Comparison of ENCODE assay signal across 8 cellular contexts in the genomic region with DNA sequence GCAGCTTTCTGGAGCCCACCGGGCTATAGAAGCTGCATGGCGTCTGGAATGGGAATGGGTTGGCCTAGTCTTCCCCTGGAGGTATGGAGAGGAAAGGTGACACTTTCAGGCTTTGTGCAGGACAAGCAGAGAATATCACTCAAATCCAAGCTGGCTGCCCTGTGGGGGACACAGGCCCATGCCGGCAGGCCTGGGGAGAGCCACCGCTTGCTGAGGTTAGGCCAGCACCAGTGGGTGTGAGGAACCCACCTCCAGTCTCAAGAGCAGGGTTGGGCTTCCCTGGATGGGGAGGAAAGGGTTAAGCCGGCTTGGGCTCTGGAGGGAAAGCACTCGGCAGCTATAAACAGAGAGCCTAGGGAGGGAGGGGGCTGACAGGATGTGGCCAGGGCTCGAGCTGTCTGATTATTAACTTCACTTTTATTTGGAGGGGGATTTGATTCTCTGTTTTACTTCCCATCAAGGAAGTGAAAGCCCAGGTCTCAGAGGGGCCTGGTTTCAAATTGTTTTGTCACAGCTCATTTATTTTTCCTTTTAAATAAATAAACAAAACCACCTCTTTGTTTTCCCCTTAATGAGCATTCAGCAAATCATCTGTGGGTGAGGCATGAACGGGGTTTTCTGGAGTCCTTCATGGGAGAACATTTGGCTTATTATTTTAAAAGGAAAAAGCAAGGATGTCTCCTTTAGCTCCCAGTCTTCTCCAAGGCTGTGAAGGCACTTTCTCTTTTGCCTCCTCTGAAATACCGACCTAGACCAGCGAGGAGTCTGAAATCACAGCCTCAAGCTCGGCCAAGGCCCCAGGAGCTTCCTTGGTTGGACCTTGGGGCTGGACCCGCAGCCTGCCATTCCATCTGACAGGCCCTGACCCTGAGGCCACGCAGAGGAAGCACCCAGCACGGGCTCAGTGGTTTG.
A peak's percentile ranks its signal among the peaks of the same experiment; 100 is the strongest.
DNase-seq lines count a peak whose midpoint lies in the region; ATAC-seq and TF ChIP-seq lines count a peak whose summit lies in the region.

No MANE protein-coding gene starts in this region.

- no peak for TF ChIP-seq CTCF in cardiac fibroblast (IDR thresholded peaks at IDR 0.05; ENCODE audit: low read depth, low read length)

- DNase-seq in activated T-cell treated with anti-CD3 and anti-CD28 coated beads for 1 hour (ENCODE audit: low read depth) (peak; percentile 33), activated T-cell treated with anti-CD3 and anti-CD28 coated beads for 4 hours (no peak), SW480 (ENCODE audit: low spot score) (peak; percentile 80), cardiac fibroblast (ENCODE audit: low read depth in 2 of 2) (peak; percentile 56 to 66), left kidney (ENCODE audit: low read depth, low spot score) (peak; percentile 98)
- DNase-seq in stimulated activated naive CD4-positive, alpha-beta T cell (lab: John Stamatoyannopoulos, UW), result peak; percentile 33 to 54 (median 50)

- peak; percentile 46 for ATAC-seq in HG03135 (IDR thresholded peaks at IDR 0.05; ENCODE audit: unreplicated experiment)
- ATAC-seq in HG02852 (IDR thresholded peaks at IDR 0.05; ENCODE audit: unreplicated experiment), result no peak

- peak overlapping the region in 1 of 2 donors; percentile 13 for H3K4me3 ChIP-seq in cardiac fibroblast (replicated peaks in 1 of 2; ENCODE audit: low read depth in 2 of 2, low read length in 2 of 2)
